ENCODE assay signal across 9 cellular contexts in genomic region chr15:73240864-73241499, GRCh38.
DNase-seq lines count a peak whose midpoint lies in the region; ATAC-seq and TF ChIP-seq lines count a peak whose summit lies in the region.
"Had no signal": no experiment of that assay in that cellular context is flagged by ENCODE, and none has a peak within 500 bp of the region (broad histone marks: within the 10 kb centered on the region; RNA-seq: fewer than 3 reads in every experiment).

No MANE protein-coding gene starts in this region.

- no peaks in the 10 kb centered on the region for H3K4me1 Mint-ChIP-seq in Calu3 (ENCODE audit: low read depth, unreplicated experiment)
- peaks cover 7% of the 10 kb centered on the region for H3K4me1 Mint-ChIP-seq in activated T-helper 2 cell treated with anti-CD3 and anti-CD28 coated beads, Interferon-gamma antibody, Interleukin-2, Interleukin-4, amounts not matched to agents 10 μg/mL and 5 μg/mL and 100 μg/mL, durations not matched to agents 14 hours and 24 hours and 36 hours (ENCODE audit: low read depth)

- H3K4me2 ChIP-seq in osteoblast (ENCODE audit: insufficient read depth, low read length): no peak overlapping the region

- no peak overlapping the region for H3K27ac Mint-ChIP-seq in Calu3 (ENCODE audit: unreplicated experiment)
- no peak overlapping the region for H3K27ac Mint-ChIP-seq in activated T-helper 2 cell treated with anti-CD3 and anti-CD28 coated beads, Interferon-gamma antibody, Interleukin-2, Interleukin-4, amounts not matched to agents 10 μg/mL and 5 μg/mL and 100 μg/mL, durations not matched to agents 14 hours and 24 hours and 36 hours
- H3K27ac Mint-ChIP-seq: activated naive CD8-positive, alpha-beta T cell had no signal

- peak; percentile 73 for TF ChIP-seq CTCF in Calu3 (IDR thresholded peaks at IDR 0.05; ENCODE audit: unreplicated experiment)
- TF ChIP-seq CTCF in fibroblast of villous mesenchyme (IDR thresholded peaks at IDR 0.05; ENCODE audit: insufficient read depth, low read depth, low read length): peak; percentile 82
- peak; percentile 83 for TF ChIP-seq CTCF in osteoblast (IDR thresholded peaks at IDR 0.05; ENCODE audit: extremely low read depth, low read depth, low read length)
- peak; percentile 70 to 82 for TF ChIP-seq CTCF in tibial artery (IDR thresholded peaks at IDR 0.05)

- no peaks in the 10 kb centered on the region for H3K27me3 Mint-ChIP-seq in Calu3 (ENCODE audit: unreplicated experiment)
- H3K27me3 Mint-ChIP-seq in activated T-helper 2 cell treated with anti-CD3 and anti-CD28 coated beads, Interferon-gamma antibody, Interleukin-2, Interleukin-4, amounts not matched to agents 10 μg/mL and 5 μg/mL and 100 μg/mL, durations not matched to agents 14 hours and 24 hours and 36 hours (ENCODE audit: low read depth): no peaks in the 10 kb centered on the region

- no peaks in the 10 kb centered on the region for H3K4me1 ChIP-seq in osteoblast (ENCODE audit: insufficient read depth, low read length)
- no peaks in the 10 kb centered on the region for H3K4me1 ChIP-seq in tibial artery

- no peak overlapping the region for H3K4me3 ChIP-seq in fibroblast of villous mesenchyme (ENCODE audit: low read depth, low read length)
- no peak overlapping the region for H3K4me3 ChIP-seq in osteoblast (ENCODE audit: insufficient read depth, low read length)
- H3K4me3 ChIP-seq in tibial artery: no peak overlapping the region

- DNase-seq in Calu3 (peak; percentile 83), HT1080 (ENCODE audit: low read depth) (peak; percentile 51), SHP77 (lab: John Stamatoyannopoulos, UW) (peak; percentile 40 to 60), fibroblast of villous mesenchyme (ENCODE audit: low read depth) (peak; percentile 71), osteoblast (ENCODE audit: insufficient read length, low spot score, missing footprints) (no peak), tibial artery (peak in 1 of 2 donors; percentile 74)
- DNase-seq in activated T-helper 2 cell treated with anti-CD3 and anti-CD28 coated beads, Interferon-gamma antibody, Interleukin-2, Interleukin-4, amounts not matched to agents 10 μg/mL and 5 μg/mL and 100 μg/mL, durations not matched to agents 14 hours and 24 hours and 36 hours (ENCODE audit: low spot score): peak; percentile 55

- H4K20me1 ChIP-seq in osteoblast (ENCODE audit: insufficient read depth, low read length): no peaks in the 10 kb centered on the region

- H2AFZ ChIP-seq in osteoblast (ENCODE audit: low read length): no peak overlapping the region

- H3K27ac ChIP-seq in osteoblast (ENCODE audit: low read depth, low read length) (no peak overlapping the region), tibial artery (no peak overlapping the region)

- ATAC-seq in GM21526 (IDR thresholded peaks at IDR 0.05; ENCODE audit: low FRiP score, unreplicated experiment): no peak

- no TSS peak for BruUV-seq in Calu3 (replicated peaks; lab: Mats Ljungman, UMichigan)

- CTCF ChIA-PET in Calu3 (lab: Charles Lee): interaction anchor here (0.5 to 1.6 kb wide), 12 partner anchors 9 to 464 kb away, joined by 3 to 10 read pairs (median 4); no protein-coding TSS in a partner anchor

- H3K27me3 ChIP-seq in osteoblast (ENCODE audit: insufficient read depth, low read length): no peaks in the 10 kb centered on the region
- H3K27me3 ChIP-seq in tibial artery: no peaks in the 10 kb centered on the region

- no peaks in the 10 kb centered on the region for H3K9me3 Mint-ChIP-seq in Calu3 (ENCODE audit: low read depth, unreplicated experiment)
- no peaks in the 10 kb centered on the region for H3K9me3 Mint-ChIP-seq in activated T-helper 2 cell treated with anti-CD3 and anti-CD28 coated beads, Interferon-gamma antibody, Interleukin-2, Interleukin-4, amounts not matched to agents 10 μg/mL and 5 μg/mL and 100 μg/mL, durations not matched to agents 14 hours and 24 hours and 36 hours

- H3K79me2 ChIP-seq in osteoblast (ENCODE audit: insufficient read depth, low read length): no peaks in the 10 kb centered on the region

- H3K9me3 ChIP-seq in osteoblast (ENCODE audit: low read depth, low read length) (no peaks in the 10 kb centered on the region), tibial artery (no peaks in the 10 kb centered on the region)

- no peak overlapping the region for H3K4me3 Mint-ChIP-seq in Calu3 (ENCODE audit: low read depth, unreplicated experiment)
- no peak overlapping the region for H3K4me3 Mint-ChIP-seq in activated T-helper 2 cell treated with anti-CD3 and anti-CD28 coated beads, Interferon-gamma antibody, Interleukin-2, Interleukin-4, amounts not matched to agents 10 μg/mL and 5 μg/mL and 100 μg/mL, durations not matched to agents 14 hours and 24 hours and 36 hours (ENCODE audit: low read depth)
- H3K4me3 Mint-ChIP-seq: activated naive CD8-positive, alpha-beta T cell had no signal

- H3K36me3 ChIP-seq in osteoblast (ENCODE audit: insufficient read depth, low read length) (no peaks in the 10 kb centered on the region), tibial artery (peaks cover 13 to 18% (median 16%) of the 10 kb centered on the region in 3 donors)

- intact Hi-C loops in Calu3 (cut with micrococcal nuclease; ENCODE audit: unreplicated experiment): loop anchor here (2.0 to 5.0 kb wide), 2 partner anchors 114 to 519 kb away; no protein-coding TSS in a partner anchor
- intact Hi-C loops in activated T-helper 2 cell treated with anti-CD3 and anti-CD28 coated beads, Interferon-gamma antibody, Interleukin-2, Interleukin-4, amounts not matched to agents 10 μg/mL and 5 μg/mL and 100 μg/mL, durations not matched to agents 14 hours and 24 hours and 36 hours (cut with micrococcal nuclease): loop anchor here (1.0 to 10.0 kb wide), 5 partner anchors 18 to 456 kb away; partner anchors contain the start of gene ADPGK
- intact Hi-C loops in tibial artery (cut with DNase I; ENCODE audit: low total_unique reads): no loop called here

- no peaks in the 10 kb centered on the region for H3K36me3 Mint-ChIP-seq in Calu3 (ENCODE audit: insufficient read depth, unreplicated experiment)
- no peaks in the 10 kb centered on the region for H3K36me3 Mint-ChIP-seq in activated T-helper 2 cell treated with anti-CD3 and anti-CD28 coated beads, Interferon-gamma antibody, Interleukin-2, Interleukin-4, amounts not matched to agents 10 μg/mL and 5 μg/mL and 100 μg/mL, durations not matched to agents 14 hours and 24 hours and 36 hours (ENCODE audit: low read depth)
